ENCODE assay signal across 5 cellular contexts in the genomic region with DNA sequence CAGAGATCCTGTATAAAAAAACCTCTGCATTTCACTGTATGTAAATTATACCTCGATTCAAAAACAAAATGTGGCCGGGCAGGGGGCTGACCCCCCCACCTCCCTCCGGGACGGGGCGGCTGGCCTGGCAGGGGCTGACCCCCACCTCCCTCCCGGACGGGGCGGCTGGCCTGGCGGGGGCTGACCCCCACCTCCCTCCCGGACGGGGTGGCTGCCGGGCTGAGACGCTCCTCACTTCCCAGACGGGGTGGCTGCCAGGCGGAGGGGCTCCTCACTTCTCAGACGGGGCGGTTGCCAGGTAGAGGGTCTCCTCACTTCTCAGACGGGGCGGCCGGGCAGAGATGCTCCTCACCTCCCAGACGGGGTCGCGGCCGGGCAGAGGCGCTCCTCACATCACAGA. TPM values are rescaled to one million over a fixed set of nuclear protein-coding genes. Genes with fewer than 3 reads are reported as not detected.
DNase-seq lines count a peak whose midpoint lies in the region; ATAC-seq and TF ChIP-seq lines count a peak whose summit lies in the region.
"Not testable (repeated sequence)": the region's sequence is repeated elsewhere in the genome, so short reads cannot be mapped to it uniquely, and the experiment has no call there.

No MANE protein-coding gene starts in this region.

- not testable (repeated sequence) for H3K4me1 Mint-ChIP-seq in GM23338; endodermal cell; progenitor cell of endocrine pancreas (ENCODE audit: low read depth)

- not testable (repeated sequence) for H3K36me3 ChIP-seq in GM23338 (ENCODE audit: insufficient read depth)
- H3K36me3 ChIP-seq in endodermal cell (ENCODE audit: control insufficient read depth, insufficient read depth, low read length), result peaks cover 22% of the 10 kb centered on the region

- not testable (repeated sequence) for H3K27me3 ChIP-seq in GM23338 (ENCODE audit: insufficient read depth); endodermal cell (ENCODE audit: control insufficient read depth, insufficient read depth, low read length, poor library complexity, severe bottlenecking)

- H3K79me2 ChIP-seq in GM23338 (replicated peaks; ENCODE audit: insufficient read depth), result not testable (repeated sequence)

- CTCF ChIA-PET in RWPE1 (lab: Yijun Ruan, JAX), result not testable (repeated sequence)

- not testable (repeated sequence) for H3K4me1 ChIP-seq in GM23338 (ENCODE audit: insufficient read depth); endodermal cell (ENCODE audit: control insufficient read depth, insufficient read depth, low read length)

- POLR2A ChIA-PET in RWPE1 (lab: Yijun Ruan, JAX; ENCODE audit: low non-redundant PET), result not testable (repeated sequence)

- H3K27ac ChIP-seq in GM23338 (ENCODE audit: low read depth), result peak overlapping the region; percentile 52; the same call in 1 of the 2 replicates
- H3K27ac ChIP-seq in RWPE1, result peak overlapping the region; percentile 32
- H3K27ac ChIP-seq in endodermal cell (ENCODE audit: low read depth, low read length), result not testable (repeated sequence)

- H3K27ac Mint-ChIP-seq in GM23338, endodermal cell: not testable (repeated sequence)
- peak overlapping the region; percentile 84 for H3K27ac Mint-ChIP-seq in progenitor cell of endocrine pancreas

- not testable (repeated sequence) for H3K4me3 Mint-ChIP-seq in GM23338; endodermal cell; progenitor cell of endocrine pancreas (ENCODE audit: low read depth)

- H3F3A ChIP-seq in GM23338 (replicated peaks; ENCODE audit: low read depth), result not testable (repeated sequence)

- 94% methylated on average over 13 of the region's 25 CpGs; no CpG with 5 or more reads in 1 of the 2 experiments for WGBS in endodermal cell (ENCODE audit: insufficient coverage in 1 of 2, insufficient read length in 1 of 2), 2 experiments

- DNase-seq in GM23338 (ENCODE audit: low spot score); RWPE1 (ENCODE audit: low spot score); progenitor cell of endocrine pancreas (ENCODE audit: low spot score, unreplicated experiment): not testable (repeated sequence)
- peak; percentile 9 for DNase-seq in activated CD8-positive, alpha-beta memory T cell treated with anti-CD3 and anti-CD28 coated beads for 24 hours
- peak; percentile 24 for DNase-seq in endodermal cell

- H3K27me3 Mint-ChIP-seq in GM23338 (ENCODE audit: insufficient read depth, low read depth, poor library complexity); endodermal cell (ENCODE audit: insufficient read depth); progenitor cell of endocrine pancreas: not testable (repeated sequence)

- not testable (repeated sequence) for H3K9me3 Mint-ChIP-seq in GM23338; endodermal cell; progenitor cell of endocrine pancreas (ENCODE audit: low read depth)

- not testable (repeated sequence) for H3K9me3 ChIP-seq in endodermal cell (ENCODE audit: control insufficient read depth, low read length)

- H3K4me3 ChIP-seq in GM23338; endodermal cell (ENCODE audit: low read length): not testable (repeated sequence)

- H3K9ac ChIP-seq in endodermal cell (ENCODE audit: extremely low read depth, low read length, poor library complexity, severe bottlenecking), result not testable (repeated sequence)

- not testable (repeated sequence) for H3K4me2 ChIP-seq in GM23338

- not testable (repeated sequence) for TF ChIP-seq CTCF in GM23338 (conservative IDR thresholded peaks at IDR 0.05; ENCODE audit: low read depth in 2 of 2); RWPE1 (conservative IDR thresholded peaks at IDR 0.05; ENCODE audit: low read depth); endodermal cell (conservative IDR thresholded peaks at IDR 0.05); progenitor cell of endocrine pancreas (IDR thresholded peaks at IDR 0.05; ENCODE audit: unreplicated experiment)

- H4K20me1 ChIP-seq in GM23338 (replicated peaks; ENCODE audit: insufficient read depth), result not testable (repeated sequence)

- not testable (repeated sequence) for ATAC-seq in GM23338

- H3K36me3 Mint-ChIP-seq in GM23338 (ENCODE audit: low read depth) (peaks cover 11% of the 10 kb centered on the region), endodermal cell (ENCODE audit: low read depth) (peaks cover 65% of the 10 kb centered on the region), progenitor cell of endocrine pancreas (ENCODE audit: insufficient read depth) (peaks cover 12% of the 10 kb centered on the region)

- H2AFZ ChIP-seq in GM23338, result not testable (repeated sequence)

- not testable (repeated sequence) for H3K9me2 ChIP-seq in GM23338 (ENCODE audit: insufficient read depth)

RNA-seq across cellular contexts. Expression of gene NBR1, which starts 11.8 kb away (rescaled TPM):
- 32.3 and 36.8 TPM in 2 replicates for total RNA-seq in GM23338 (2014; rRNA removed; shearing (Covaris generic))
- polyA plus RNA-seq in GM23338 (2016; fragmentation: Nextera tagmentation; extraction: Ambion mirVana), result 10.1 and 12.6 TPM in 2 replicates
- total RNA-seq in endodermal cell (10 to 100 TPM; 53.2 to 55.7 TPM), progenitor cell of endocrine pancreas (54.8 and 59.5 TPM in 2 replicates)
- polyA plus RNA-seq in endodermal cell (2013, experiment 1 of 2), result 61.0 TPM
- polyA plus RNA-seq in endodermal cell (2013, experiment 2 of 2), result 60.5 TPM

RNA-seq across cellular contexts. Expression of gene BRCA1, which starts 34.1 kb away (rescaled TPM):
- 31.9 and 45.9 TPM in 2 replicates for total RNA-seq in GM23338 (2014; rRNA removed; shearing (Covaris generic))
- polyA plus RNA-seq in GM23338 (2016; fragmentation: Nextera tagmentation; extraction: Ambion mirVana), result 37.8 and 43.2 TPM in 2 replicates
- total RNA-seq in endodermal cell (10 to 100 TPM; 45.4 to 59.0 TPM), progenitor cell of endocrine pancreas (27.7 and 34.2 TPM in 2 replicates)
- polyA plus RNA-seq in endodermal cell (2013, experiment 1 of 2), result 37.7 TPM
- 34.2 TPM for polyA plus RNA-seq in endodermal cell (2013, experiment 2 of 2)

RNA-seq across cellular contexts. Expression of gene TMEM106A, which starts 52.4 kb away (rescaled TPM):
- total RNA-seq in GM23338 (2014; rRNA removed; shearing (Covaris generic)), result 0.78 and 1.5 TPM in 2 replicates
- polyA plus RNA-seq in GM23338 (2016; fragmentation: Nextera tagmentation; extraction: Ambion mirVana), result 1.1 and 2.4 TPM in 2 replicates
- total RNA-seq in endodermal cell (10 to 100 TPM; 11.2 to 11.3 TPM), progenitor cell of endocrine pancreas (5.1 and 8.6 TPM in 2 replicates)
- polyA plus RNA-seq in endodermal cell (2013, experiment 1 of 2), result 3.5 TPM
- 4.3 TPM for polyA plus RNA-seq in endodermal cell (2013, experiment 2 of 2)
